In the genomic region with DNA sequence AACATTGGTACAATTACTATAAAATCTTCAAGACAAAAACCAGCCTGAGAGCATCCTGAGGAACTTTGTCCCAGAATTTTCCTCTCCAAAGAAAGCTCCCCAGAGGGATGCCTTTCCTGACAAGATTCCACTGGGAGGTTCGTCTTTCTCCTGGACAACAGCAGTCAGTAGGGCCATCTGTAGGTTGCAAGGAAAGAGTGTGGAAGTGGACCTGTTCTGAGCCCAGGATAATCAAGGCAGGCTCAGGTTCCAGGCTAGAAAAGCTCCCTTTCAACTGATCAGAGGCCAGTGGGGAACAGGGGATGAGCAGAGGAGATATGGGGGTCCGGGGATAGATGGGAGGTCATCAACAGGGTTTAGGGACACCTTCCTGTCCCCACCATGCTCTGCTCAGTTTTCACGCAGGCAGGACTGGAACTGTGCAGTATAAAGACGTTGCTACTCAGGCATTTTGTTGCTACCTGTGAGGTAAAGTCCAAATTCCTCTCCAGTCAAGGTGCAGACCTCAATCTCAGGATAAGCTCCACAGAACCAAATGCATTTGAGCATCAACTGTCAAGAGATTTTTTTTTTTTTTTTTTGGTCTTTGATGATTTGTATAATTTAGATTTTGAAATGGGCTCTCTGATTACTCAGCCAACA, we compare ENCODE assay signal across 27 cellular contexts.
"Had no signal": no experiment of that assay in that cellular context is flagged by ENCODE, and none has a peak within 500 bp of the region (broad histone marks: within the 10 kb centered on the region; RNA-seq: fewer than 3 reads in every experiment).

No MANE protein-coding gene starts in this region.

- H3K27me3 Mint-ChIP-seq: activated CD4-positive, alpha-beta memory T cell treated with anti-CD3 and anti-CD28 coated beads for 36 hours; activated naive CD4-positive, alpha-beta T cell treated with anti-CD3 and anti-CD28 coated beads, Interleukin-2, amount 10 ng/mL, durations not matched to agents 7 days and 5 days; activated naive CD8-positive, alpha-beta T cell treated with anti-CD3 and anti-CD28 coated beads, Interleukin-2, amount 10 ng/mL, durations not matched to agents 7 days and 5 days; activated T-cell treated with anti-CD3 and anti-CD28 coated beads, Interleukin-2, amount 50 U/mL, for 24 hours; brain; effector memory CD8-positive, alpha-beta T cell; naive thymus-derived CD4-positive, alpha-beta T cell had no signal

- H3K9me3 Mint-ChIP-seq: activated CD4-positive, alpha-beta memory T cell treated with anti-CD3 and anti-CD28 coated beads for 36 hours; activated naive CD4-positive, alpha-beta T cell treated with anti-CD3 and anti-CD28 coated beads, Interleukin-2, amount 10 ng/mL, durations not matched to agents 7 days and 5 days; activated naive CD8-positive, alpha-beta T cell treated with anti-CD3 and anti-CD28 coated beads, Interleukin-2, amount 10 ng/mL, durations not matched to agents 7 days and 5 days; activated T-cell treated with anti-CD3 and anti-CD28 coated beads, Interleukin-2, amount 50 U/mL, for 24 hours; brain; effector memory CD8-positive, alpha-beta T cell; naive thymus-derived CD4-positive, alpha-beta T cell; neural crest cell had no signal

- H3K4me3 ChIP-seq: ascending aorta, cardiac muscle cell, esophagus muscularis mucosa, left ventricle myocardium inferior, pancreas, prostate gland, tibial nerve had no signal

- ATAC-seq: activated CD4-positive, CD25-positive, alpha-beta regulatory T cell treated with anti-CD3 and anti-CD28 coated beads, Interleukin-2, amount 50 U/mL, for 24 hours; effector memory CD8-positive, alpha-beta T cell; naive thymus-derived CD4-positive, alpha-beta T cell; pancreas had no signal

- DNase-seq: activated CD4-positive, alpha-beta memory T cell treated with anti-CD3 and anti-CD28 coated beads for 36 hours; activated CD4-positive, alpha-beta T cell treated with anti-CD3 and anti-CD28 coated beads for 48 hours; activated CD8-positive, alpha-beta memory T cell treated with anti-CD3 and anti-CD28 coated beads, Interleukin-2, amount 50 U/mL, for 4 hours; activated gamma-delta T cell; activated naive CD4-positive, alpha-beta T cell treated with anti-CD3 and anti-CD28 coated beads, Interleukin-2, amount 10 ng/mL, durations not matched to agents 7 days and 5 days; activated naive CD8-positive, alpha-beta T cell treated with anti-CD3 and anti-CD28 coated beads, Interleukin-2, amount 10 ng/mL, durations not matched to agents 7 days and 5 days; activated T-cell treated with anti-CD3 and anti-CD28 coated beads, Interleukin-2, amount 50 U/mL, for 24 hours; cortex of kidney; effector memory CD8-positive, alpha-beta T cell; foreskin melanocyte; glutamatergic neuron; left ventricle myocardium inferior; naive thymus-derived CD4-positive, alpha-beta T cell; nucleus accumbens; pancreas; retina; stimulated activated naive CD4-positive, alpha-beta T cell had no signal

- H3K27me3 ChIP-seq: ascending aorta, cardiac muscle cell, esophagus muscularis mucosa, pancreas, tibial nerve had no signal

- H3K4me1 Mint-ChIP-seq: brain had no signal

- H3K4me1 ChIP-seq: ascending aorta, esophagus muscularis mucosa, left ventricle myocardium inferior, pancreas, prostate gland, tibial nerve had no signal

- H3K27ac ChIP-seq: ascending aorta, cardiac muscle cell, esophagus muscularis mucosa, left ventricle myocardium inferior, pancreas, prostate gland, tibial nerve, VCaP had no signal

- H3K9me3 ChIP-seq: ascending aorta, esophagus muscularis mucosa, left ventricle myocardium inferior, pancreas, prostate gland, tibial nerve had no signal

- H3K4me3 Mint-ChIP-seq: activated CD4-positive, alpha-beta memory T cell treated with anti-CD3 and anti-CD28 coated beads for 36 hours; activated naive CD4-positive, alpha-beta T cell treated with anti-CD3 and anti-CD28 coated beads, Interleukin-2, amount 10 ng/mL, durations not matched to agents 7 days and 5 days; activated naive CD8-positive, alpha-beta T cell treated with anti-CD3 and anti-CD28 coated beads, Interleukin-2, amount 10 ng/mL, durations not matched to agents 7 days and 5 days; activated T-cell treated with anti-CD3 and anti-CD28 coated beads, Interleukin-2, amount 50 U/mL, for 24 hours; brain; effector memory CD8-positive, alpha-beta T cell; naive thymus-derived CD4-positive, alpha-beta T cell; neural crest cell had no signal

- FAIRE-seq: islet of Langerhans, pancreas had no signal

- H3K36me3 ChIP-seq: ascending aorta, cardiac muscle cell, pancreas, prostate gland had no signal

- H3K27ac Mint-ChIP-seq: activated CD4-positive, alpha-beta memory T cell treated with anti-CD3 and anti-CD28 coated beads for 36 hours; activated naive CD4-positive, alpha-beta T cell treated with anti-CD3 and anti-CD28 coated beads, Interleukin-2, amount 10 ng/mL, durations not matched to agents 7 days and 5 days; activated naive CD8-positive, alpha-beta T cell treated with anti-CD3 and anti-CD28 coated beads, Interleukin-2, amount 10 ng/mL, durations not matched to agents 7 days and 5 days; activated T-cell treated with anti-CD3 and anti-CD28 coated beads, Interleukin-2, amount 50 U/mL, for 24 hours; brain; effector memory CD8-positive, alpha-beta T cell had no signal
